9 cellular contexts compared by ENCODE assay signal in genomic region chr12:121536929-121537813, GRCh38. TPM values are rescaled to one million over a fixed set of nuclear protein-coding genes. Genes with fewer than 3 reads are reported as not detected.
A peak's percentile ranks its signal among the peaks of the same experiment; 100 is the strongest.
DNase-seq lines count a peak whose midpoint lies in the region; ATAC-seq, FAIRE-seq and TF ChIP-seq lines count a peak whose summit lies in the region.
"Had no signal": no experiment of that assay in that cellular context is flagged by ENCODE, and none has a peak within 500 bp of the region (broad histone marks: within the 10 kb centered on the region; RNA-seq: fewer than 3 reads in every experiment).

No MANE protein-coding gene starts in this region.

- H3K9me3 ChIP-seq in PC-9 (ENCODE audit: insufficient read depth, low read depth) (no peaks in the 10 kb centered on the region), upper lobe of left lung (no peaks in the 10 kb centered on the region)

- CTCF ChIA-PET in PC-9 (lab: Charles Lee): interaction anchor here (0.5 to 0.7 kb wide), 3 partner anchors 15 to 97 kb away, joined by 5 to 17 read pairs (median 13); no protein-coding TSS in a partner anchor

- peak overlapping the region; percentile 81 for H3K4me3 ChIP-seq in PC-9
- H3K4me3 ChIP-seq in upper lobe of left lung: peak overlapping the region; percentile 57 to 76 (median 68)

- 0 out of 2 replicates have a peak, but pooled peaks cover 8% of the 10 kb centered on the region for H3F3A ChIP-seq in PC-9 (ENCODE audit: insufficient read depth, low read depth)

- BruUV-seq in PC-9 (replicated peaks; lab: Mats Ljungman, UMichigan): no TSS peak

- ATAC-seq in GM19467 (IDR thresholded peaks at IDR 0.05; ENCODE audit: unreplicated experiment) (peak; percentile 57), HG03565 (IDR thresholded peaks at IDR 0.05; ENCODE audit: unreplicated experiment) (peak; percentile 55), upper lobe of left lung (ENCODE audit: low FRiP score in 2 of 2) (peak; percentile 84 to 87)

- peak in 3 of 4 donors; percentile 25 to 85 (median 77) for TF ChIP-seq POLR2A in upper lobe of left lung (IDR thresholded peaks at IDR 0.05)

- peak overlapping the region; percentile 68 for H3K4me3 Mint-ChIP-seq in neural crest cell

- H3K27ac ChIP-seq in PC-9 (no peak overlapping the region), upper lobe of left lung (peak overlapping the region; percentile 86 to 94 (median 92))

- no peaks in the 10 kb centered on the region for H3K79me2 ChIP-seq in PC-9 (ENCODE audit: low read depth)

- DNase-seq in DMS 273 (lab: John Stamatoyannopoulos, UW; ENCODE audit: unreplicated experiment): peak; percentile 80
- DNase-seq in PC-9: peak; percentile 64 to 83
- peak; percentile 82 for DNase-seq in activated effector memory CD4-positive, alpha-beta T cell treated with anti-CD3 and anti-CD28 coated beads, Interleukin-2, amount 50 U/mL, for 16 hours
- DNase-seq in frontal cortex (ENCODE audit: low spot score in 2 of 2): peak; percentile 90 to 91
- peak; percentile 68 for DNase-seq in neural crest cell (ENCODE audit: low read depth, low spot score)
- DNase-seq in upper lobe of left lung: peak; percentile 96

- H3K36me3 Mint-ChIP-seq in neural crest cell (ENCODE audit: low read depth): no peaks in the 10 kb centered on the region

- peak overlapping the region; percentile 89 for H2AFZ ChIP-seq in PC-9

- 0 to 1% methylated on average over 9 to 19 of the region's 71 CpGs for WGBS in upper lobe of left lung, 2 donors

- H4K20me1 ChIP-seq in PC-9 (ENCODE audit: insufficient read depth): no peaks in the 10 kb centered on the region

- H3K27me3 Mint-ChIP-seq in neural crest cell (ENCODE audit: low read depth): no peaks in the 10 kb centered on the region

- no peak overlapping the region for H3K27ac Mint-ChIP-seq in neural crest cell (ENCODE audit: unreplicated experiment)

- no peaks in the 10 kb centered on the region for H3K9me3 Mint-ChIP-seq in neural crest cell

- no peak for TF ChIP-seq CTCF in PC-9 (conservative IDR thresholded peaks at IDR 0.05)
- TF ChIP-seq CTCF in neural crest cell (conservative IDR thresholded peaks at IDR 0.05): no peak
- TF ChIP-seq CTCF in upper lobe of left lung (IDR thresholded peaks at IDR 0.05): no peak

- no peak for TF ChIP-seq EP300 in upper lobe of left lung (IDR thresholded peaks at IDR 0.05)

- FAIRE-seq in frontal cortex (lab: Jason Lieb, UNC): no peak
- FAIRE-seq: islet of Langerhans had no signal

- H3K4me1 Mint-ChIP-seq in neural crest cell: peaks cover 38% of the 10 kb centered on the region

- H3K36me3 ChIP-seq in PC-9 (ENCODE audit: low read depth) (no peaks in the 10 kb centered on the region), upper lobe of left lung (no peaks in the 10 kb centered on the region)

- POLR2A ChIA-PET in PC-9 (lab: Charles Lee; ENCODE audit: unreplicated experiment): interaction anchor here (0.5 kb wide), 1 partner anchor 135 kb away, joined by 4 read pairs; no protein-coding TSS in a partner anchor

- intact Hi-C loops in PC-9 (cut with micrococcal nuclease; ENCODE audit: unreplicated experiment): no loop called here

- H3K4me1 ChIP-seq in PC-9 (replicated peaks; ENCODE audit: insufficient read depth) (peaks cover 10% of the 10 kb centered on the region), upper lobe of left lung (peaks cover 52 to 64% (median 54%) of the 10 kb centered on the region in 4 donors)

- no peaks in the 10 kb centered on the region for H3K9me2 ChIP-seq in PC-9 (ENCODE audit: insufficient read depth)

- H3K27me3 ChIP-seq in PC-9 (ENCODE audit: insufficient read depth, low read depth): no peaks in the 10 kb centered on the region
- no peaks in the 10 kb centered on the region for H3K27me3 ChIP-seq in upper lobe of left lung

- peak overlapping the region; percentile 83 for H3K4me2 ChIP-seq in PC-9

RNA-seq across cellular contexts. Expression of gene KDM2B, which starts 43.7 kb away (rescaled TPM):
- total RNA-seq in PC-9 (2021) (43.6 and 45.1 TPM in 2 replicates), frontal cortex (99.5 TPM), neural crest cell (79.2 and 85.6 TPM in 2 replicates), upper lobe of left lung (10 to 100 TPM; 29.5 to 81.7 (median 34.2) TPM)
